ENCODE assay signal across 1 cellular context in genomic region chr1:47478090-47478489, GRCh38.
TF ChIP-seq lines count a peak whose summit lies in the region.

No MANE protein-coding gene starts in this region.

TF ChIP-seq in HepG2, 621 proteins besides CTCF, POLR2A, EP300 and RAD21 (continued from another document and continues in another):
- TF ChIP-seq ARID5B (CRISPR knock-in tag; IDR thresholded peaks at IDR 0.05), result peak; percentile 97
- TF ChIP-seq SIX4 (CRISPR knock-in tag; IDR thresholded peaks at IDR 0.05), result peak; percentile 71
- no peak for TF ChIP-seq CSRNP1 (CRISPR knock-in tag; IDR thresholded peaks at IDR 0.05)
- TF ChIP-seq ZNF333 (CRISPR knock-in tag; IDR thresholded peaks at IDR 0.05; ENCODE audit: borderline replicate concordance), result no peak
- no peak for TF ChIP-seq SAFB2 (CRISPR knock-in tag; IDR thresholded peaks at IDR 0.05; ENCODE audit: borderline replicate concordance, low read depth)
- TF ChIP-seq, protein P1, sequence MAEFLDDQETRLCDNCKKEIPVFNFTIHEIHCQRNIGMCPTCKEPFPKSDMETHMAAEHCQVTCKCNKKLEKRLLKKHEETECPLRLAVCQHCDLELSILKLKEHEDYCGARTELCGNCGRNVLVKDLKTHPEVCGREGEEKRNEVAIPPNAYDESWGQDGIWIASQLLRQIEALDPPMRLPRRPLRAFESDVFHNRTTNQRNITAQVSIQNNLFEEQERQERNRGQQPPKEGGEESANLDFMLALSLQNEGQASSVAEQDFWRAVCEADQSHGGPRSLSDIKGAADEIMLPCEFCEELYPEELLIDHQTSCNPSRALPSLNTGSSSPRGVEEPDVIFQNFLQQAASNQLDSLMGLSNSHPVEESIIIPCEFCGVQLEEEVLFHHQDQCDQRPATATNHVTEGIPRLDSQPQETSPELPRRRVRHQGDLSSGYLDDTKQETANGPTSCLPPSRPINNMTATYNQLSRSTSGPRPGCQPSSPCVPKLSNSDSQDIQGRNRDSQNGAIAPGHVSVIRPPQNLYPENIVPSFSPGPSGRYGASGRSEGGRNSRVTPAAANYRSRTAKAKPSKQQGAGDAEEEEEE (CRISPR knock-in tag; IDR thresholded peaks at IDR 0.05; ENCODE audit: borderline replicate concordance), result no peak
- TF ChIP-seq HNF1A (IDR thresholded peaks at IDR 0.05; ENCODE audit: low read depth), result peak; percentile 65; the same call in 1 of the 2 replicates
- TF ChIP-seq HNF1A (CRISPR knock-in tag; IDR thresholded peaks at IDR 0.05; ENCODE audit: borderline replicate concordance), result peak; percentile 84; the same call in 1 of the 2 replicates
- peak; percentile 99 for TF ChIP-seq TEAD3 (CRISPR knock-in tag; optimal IDR thresholded peaks at IDR 0.05; ENCODE audit: borderline replicate concordance)
- no peak for TF ChIP-seq ZNF616 (CRISPR knock-in tag; IDR thresholded peaks at IDR 0.05; ENCODE audit: low read depth)
- TF ChIP-seq NFE2L1 (CRISPR knock-in tag; IDR thresholded peaks at IDR 0.05; ENCODE audit: borderline replicate concordance), result no peak
- TF ChIP-seq HOXA7 (CRISPR knock-in tag; IDR thresholded peaks at IDR 0.05), result no peak
- no peak for TF ChIP-seq ZNF121 (CRISPR knock-in tag; IDR thresholded peaks at IDR 0.05)
- peak; percentile 95 for TF ChIP-seq BCL6 (CRISPR knock-in tag; IDR thresholded peaks at IDR 0.05)
- 0 out of 2 replicates have a peak, but pooled peaks have one; percentile 60 for TF ChIP-seq ZNF766 (CRISPR knock-in tag; IDR thresholded peaks at IDR 0.05; ENCODE audit: borderline replicate concordance)
- peak; percentile 86; the same call in 1 of the 2 replicates for TF ChIP-seq ZNF556 (CRISPR knock-in tag; IDR thresholded peaks at IDR 0.05; ENCODE audit: borderline replicate concordance)
- TF ChIP-seq GPN1 (CRISPR knock-in tag; IDR thresholded peaks at IDR 0.05; ENCODE audit: borderline replicate concordance), result no peak
- TF ChIP-seq PHB2 (IDR thresholded peaks at IDR 0.05; ENCODE audit: partially characterized antibody), result no peak
- no peak for TF ChIP-seq GTF2F1 (IDR thresholded peaks at IDR 0.05; ENCODE audit: low read length)
- TF ChIP-seq, protein P2, sequence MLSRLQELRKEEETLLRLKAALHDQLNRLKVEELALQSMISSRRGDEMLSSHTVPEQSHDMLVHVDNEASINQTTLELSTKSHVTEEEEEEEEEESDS (CRISPR knock-in tag; IDR thresholded peaks at IDR 0.05; ENCODE audit: borderline replicate concordance), result no peak
- TF ChIP-seq ZNF263 (CRISPR knock-in tag; IDR thresholded peaks at IDR 0.05), result no peak
- TF ChIP-seq SP4 (CRISPR knock-in tag; IDR thresholded peaks at IDR 0.05), result 0 out of 2 replicates have a peak, but pooled peaks have one; percentile 53
- no peak for TF ChIP-seq ZNF775 (CRISPR knock-in tag; IDR thresholded peaks at IDR 0.05; ENCODE audit: borderline replicate concordance)
- TF ChIP-seq CAMTA2 (CRISPR knock-in tag; IDR thresholded peaks at IDR 0.05; ENCODE audit: borderline replicate concordance), result no peak
- TF ChIP-seq, protein P3, sequence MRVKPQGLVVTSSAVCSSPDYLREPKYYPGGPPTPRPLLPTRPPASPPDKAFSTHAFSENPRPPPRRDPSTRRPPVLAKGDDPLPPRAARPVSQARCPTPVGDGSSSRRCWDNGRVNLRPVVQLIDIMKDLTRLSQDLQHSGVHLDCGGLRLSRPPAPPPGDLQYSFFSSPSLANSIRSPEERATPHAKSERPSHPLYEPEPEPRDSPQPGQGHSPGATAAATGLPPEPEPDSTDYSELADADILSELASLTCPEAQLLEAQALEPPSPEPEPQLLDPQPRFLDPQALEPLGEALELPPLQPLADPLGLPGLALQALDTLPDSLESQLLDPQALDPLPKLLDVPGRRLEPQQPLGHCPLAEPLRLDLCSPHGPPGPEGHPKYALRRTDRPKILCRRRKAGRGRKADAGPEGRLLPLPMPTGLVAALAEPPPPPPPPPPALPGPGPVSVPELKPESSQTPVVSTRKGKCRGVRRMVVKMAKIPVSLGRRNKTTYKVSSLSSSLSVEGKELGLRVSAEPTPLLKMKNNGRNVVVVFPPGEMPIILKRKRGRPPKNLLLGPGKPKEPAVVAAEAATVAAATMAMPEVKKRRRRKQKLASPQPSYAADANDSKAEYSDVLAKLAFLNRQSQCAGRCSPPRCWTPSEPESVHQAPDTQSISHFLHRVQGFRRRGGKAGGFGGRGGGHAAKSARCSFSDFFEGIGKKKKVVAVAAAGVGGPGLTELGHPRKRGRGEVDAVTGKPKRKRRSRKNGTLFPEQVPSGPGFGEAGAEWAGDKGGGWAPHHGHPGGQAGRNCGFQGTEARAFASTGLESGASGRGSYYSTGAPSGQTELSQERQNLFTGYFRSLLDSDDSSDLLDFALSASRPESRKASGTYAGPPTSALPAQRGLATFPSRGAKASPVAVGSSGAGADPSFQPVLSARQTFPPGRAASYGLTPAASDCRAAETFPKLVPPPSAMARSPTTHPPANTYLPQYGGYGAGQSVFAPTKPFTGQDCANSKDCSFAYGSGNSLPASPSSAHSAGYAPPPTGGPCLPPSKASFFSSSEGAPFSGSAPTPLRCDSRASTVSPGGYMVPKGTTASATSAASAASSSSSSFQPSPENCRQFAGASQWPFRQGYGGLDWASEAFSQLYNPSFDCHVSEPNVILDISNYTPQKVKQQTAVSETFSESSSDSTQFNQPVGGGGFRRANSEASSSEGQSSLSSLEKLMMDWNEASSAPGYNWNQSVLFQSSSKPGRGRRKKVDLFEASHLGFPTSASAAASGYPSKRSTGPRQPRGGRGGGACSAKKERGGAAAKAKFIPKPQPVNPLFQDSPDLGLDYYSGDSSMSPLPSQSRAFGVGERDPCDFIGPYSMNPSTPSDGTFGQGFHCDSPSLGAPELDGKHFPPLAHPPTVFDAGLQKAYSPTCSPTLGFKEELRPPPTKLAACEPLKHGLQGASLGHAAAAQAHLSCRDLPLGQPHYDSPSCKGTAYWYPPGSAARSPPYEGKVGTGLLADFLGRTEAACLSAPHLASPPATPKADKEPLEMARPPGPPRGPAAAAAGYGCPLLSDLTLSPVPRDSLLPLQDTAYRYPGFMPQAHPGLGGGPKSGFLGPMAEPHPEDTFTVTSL (CRISPR knock-in tag; IDR thresholded peaks at IDR 0.05; ENCODE audit: borderline replicate concordance), result peak; percentile 93
- peak; percentile 56 for TF ChIP-seq GATAD1 (CRISPR knock-in tag; IDR thresholded peaks at IDR 0.05)
- no peak for TF ChIP-seq KMT2B (CRISPR knock-in tag; IDR thresholded peaks at IDR 0.05)
- TF ChIP-seq ZNF687 (CRISPR knock-in tag; IDR thresholded peaks at IDR 0.05), result peak; percentile 58
- no peak for TF ChIP-seq MNT (IDR thresholded peaks at IDR 0.05)
- peak; percentile 95 for TF ChIP-seq BORCS8-MEF2B (CRISPR knock-in tag; IDR thresholded peaks at IDR 0.05)
- 0 out of 2 replicates have a peak, but pooled peaks have one; percentile 2 for TF ChIP-seq ZNF572 (CRISPR knock-in tag; IDR thresholded peaks at IDR 0.05)
- no peak for TF ChIP-seq XBP1 (CRISPR knock-in tag; IDR thresholded peaks at IDR 0.05)
- TF ChIP-seq ZNF629 (CRISPR knock-in tag; conservative IDR thresholded peaks at IDR 0.05), result no peak
- TF ChIP-seq MBD4 (IDR thresholded peaks at IDR 0.05; ENCODE audit: borderline replicate concordance, low read length), result no peak
- peak; percentile 80; the same call in 1 of the 2 replicates for TF ChIP-seq ZNF274 (CRISPR knock-in tag; IDR thresholded peaks at IDR 0.05)
